ENCODE assay signal across 1 cellular context in the genomic region with DNA sequence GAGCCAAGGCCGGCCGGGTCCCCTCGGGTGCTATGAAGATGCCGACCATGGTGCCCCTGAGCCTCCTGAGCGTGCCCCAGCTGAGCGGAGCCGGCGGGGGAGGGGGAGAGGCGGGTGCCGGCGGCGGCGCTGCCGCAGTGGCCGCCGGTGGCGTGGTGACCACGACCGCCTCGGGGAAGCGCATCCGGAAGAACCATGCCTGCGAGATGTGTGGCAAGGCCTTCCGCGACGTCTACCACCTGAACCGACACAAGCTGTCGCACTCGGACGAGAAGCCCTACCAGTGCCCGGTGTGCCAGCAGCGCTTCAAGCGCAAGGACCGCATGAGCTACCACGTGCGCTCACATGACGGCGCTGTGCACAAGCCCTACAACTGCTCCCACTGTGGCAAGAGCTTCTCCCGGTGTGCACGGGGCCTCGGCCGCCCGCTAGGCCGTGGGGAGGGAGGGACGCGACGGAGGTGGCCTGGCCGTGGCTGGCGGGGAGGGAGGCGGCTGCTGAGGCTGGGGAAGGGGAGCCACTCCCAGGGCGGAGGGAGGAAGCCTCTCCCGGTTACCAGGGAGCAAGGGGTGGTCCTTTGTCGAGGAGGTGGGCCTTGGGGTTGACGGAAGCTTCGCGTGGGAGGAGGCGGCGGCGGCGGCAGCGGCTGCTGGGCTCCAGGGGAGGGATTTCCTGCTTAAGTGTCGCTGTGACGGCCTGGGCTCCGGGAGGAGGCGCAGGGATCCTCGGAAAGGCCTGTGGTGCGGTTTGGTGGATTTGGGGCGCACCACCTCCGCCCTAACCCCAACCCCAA.
A peak's percentile ranks its signal among the peaks of the same experiment; 100 is the strongest.
TF ChIP-seq lines count a peak whose summit lies in the region.

No MANE protein-coding gene starts in this region.

TF ChIP-seq in K562, 482 proteins besides CTCF, POLR2A, EP300 and RAD21 (continued from another document and continues in another):
- TF ChIP-seq, protein P1, sequence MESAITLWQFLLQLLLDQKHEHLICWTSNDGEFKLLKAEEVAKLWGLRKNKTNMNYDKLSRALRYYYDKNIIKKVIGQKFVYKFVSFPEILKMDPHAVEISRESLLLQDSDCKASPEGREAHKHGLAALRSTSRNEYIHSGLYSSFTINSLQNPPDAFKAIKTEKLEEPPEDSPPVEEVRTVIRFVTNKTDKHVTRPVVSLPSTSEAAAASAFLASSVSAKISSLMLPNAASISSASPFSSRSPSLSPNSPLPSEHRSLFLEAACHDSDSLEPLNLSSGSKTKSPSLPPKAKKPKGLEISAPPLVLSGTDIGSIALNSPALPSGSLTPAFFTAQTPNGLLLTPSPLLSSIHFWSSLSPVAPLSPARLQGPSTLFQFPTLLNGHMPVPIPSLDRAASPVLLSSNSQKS (CRISPR knock-in tag; IDR thresholded peaks at IDR 0.05) = no peak
- TF ChIP-seq FOXJ3 (CRISPR knock-in tag; IDR thresholded peaks at IDR 0.05) = no peak
- TF ChIP-seq ZNF586 (CRISPR knock-in tag; conservative IDR thresholded peaks at IDR 0.05) = no peak
- TF ChIP-seq MEIS2 (IDR thresholded peaks at IDR 0.05; ENCODE audit: partially characterized antibody) = peak; percentile 53
- TF ChIP-seq KDM5B (IDR thresholded peaks at IDR 0.05; ENCODE audit: insufficient replicate concordance, low read depth, low read length) = peak; percentile 65
- no peak for TF ChIP-seq ZFP36 (IDR thresholded peaks at IDR 0.05; ENCODE audit: low read depth, low read length, partially characterized antibody)
- TF ChIP-seq CBX3 (IDR thresholded peaks at IDR 0.05; ENCODE audit: borderline replicate concordance in 1 of 2, low read length in 2 of 2) = peak in 1 of 2 experiments; percentile 48; a peak in 1 of 3 replicates
- TF ChIP-seq, protein P2, sequence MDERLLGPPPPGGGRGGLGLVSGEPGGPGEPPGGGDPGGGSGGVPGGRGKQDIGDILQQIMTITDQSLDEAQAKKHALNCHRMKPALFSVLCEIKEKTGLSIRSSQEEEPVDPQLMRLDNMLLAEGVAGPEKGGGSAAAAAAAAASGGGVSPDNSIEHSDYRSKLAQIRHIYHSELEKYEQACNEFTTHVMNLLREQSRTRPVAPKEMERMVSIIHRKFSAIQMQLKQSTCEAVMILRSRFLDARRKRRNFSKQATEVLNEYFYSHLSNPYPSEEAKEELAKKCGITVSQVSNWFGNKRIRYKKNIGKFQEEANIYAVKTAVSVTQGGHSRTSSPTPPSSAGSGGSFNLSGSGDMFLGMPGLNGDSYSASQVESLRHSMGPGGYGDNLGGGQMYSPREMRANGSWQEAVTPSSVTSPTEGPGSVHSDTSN (CRISPR knock-in tag; IDR thresholded peaks at IDR 0.05; ENCODE audit: low read depth) = no peak
- TF ChIP-seq, protein P2 (tag; conservative IDR thresholded peaks at IDR 0.05; ENCODE audit: low read depth) = no peak
- TF ChIP-seq, protein P3, sequence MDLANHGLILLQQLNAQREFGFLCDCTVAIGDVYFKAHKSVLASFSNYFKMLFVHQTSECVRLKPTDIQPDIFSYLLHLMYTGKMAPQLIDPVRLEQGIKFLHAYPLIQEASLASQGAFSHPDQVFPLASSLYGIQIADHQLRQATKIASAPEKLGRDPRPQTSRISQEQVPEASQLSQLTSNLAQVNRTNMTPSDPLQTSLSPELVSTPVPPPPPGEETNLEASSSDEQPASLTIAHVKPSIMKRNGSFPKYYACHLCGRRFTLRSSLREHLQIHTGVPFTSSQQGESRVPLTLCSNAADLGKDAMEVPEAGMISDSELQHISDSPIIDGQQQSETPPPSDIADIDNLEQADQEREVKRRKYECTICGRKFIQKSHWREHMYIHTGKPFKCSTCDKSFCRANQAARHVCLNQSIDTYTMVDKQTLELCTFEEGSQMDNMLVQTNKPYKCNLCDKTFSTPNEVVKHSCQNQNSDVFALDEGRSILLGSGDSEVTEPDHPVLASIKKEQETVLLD (IDR thresholded peaks at IDR 0.05) = peak; percentile 67
- TF ChIP-seq, protein P4, sequence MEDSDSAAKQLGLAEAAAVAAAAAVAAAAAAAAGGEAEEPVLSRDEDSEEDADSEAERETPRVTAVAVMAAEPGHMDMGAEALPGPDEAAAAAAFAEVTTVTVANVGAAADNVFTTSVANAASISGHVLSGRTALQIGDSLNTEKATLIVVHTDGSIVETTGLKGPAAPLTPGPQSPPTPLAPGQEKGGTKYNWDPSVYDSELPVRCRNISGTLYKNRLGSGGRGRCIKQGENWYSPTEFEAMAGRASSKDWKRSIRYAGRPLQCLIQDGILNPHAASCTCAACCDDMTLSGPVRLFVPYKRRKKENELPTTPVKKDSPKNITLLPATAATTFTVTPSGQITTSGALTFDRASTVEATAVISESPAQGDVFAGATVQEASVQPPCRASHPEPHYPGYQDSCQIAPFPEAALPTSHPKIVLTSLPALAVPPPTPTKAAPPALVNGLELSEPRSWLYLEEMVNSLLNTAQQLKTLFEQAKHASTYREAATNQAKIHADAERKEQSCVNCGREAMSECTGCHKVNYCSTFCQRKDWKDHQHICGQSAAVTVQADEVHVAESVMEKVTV (CRISPR knock-in tag; IDR thresholded peaks at IDR 0.05) = no peak
- no peak for TF ChIP-seq SMAD1 (IDR thresholded peaks at IDR 0.05; ENCODE audit: low read depth, low read length, partially characterized antibody)
- TF ChIP-seq MYBL2 (IDR thresholded peaks at IDR 0.05; ENCODE audit: low read depth) = no peak
- no peak for TF ChIP-seq MYBL2 (CRISPR knock-in tag; IDR thresholded peaks at IDR 0.05; ENCODE audit: borderline replicate concordance)
- no peak for TF ChIP-seq ZNF197 (CRISPR knock-in tag; IDR thresholded peaks at IDR 0.05; ENCODE audit: low read depth)
- peak; percentile 96 for TF ChIP-seq ZNF444 (CRISPR knock-in tag; IDR thresholded peaks at IDR 0.05)
- TF ChIP-seq SOX6 (IDR thresholded peaks at IDR 0.05) = no peak
- TF ChIP-seq SMAD3 (CRISPR knock-in tag; conservative IDR thresholded peaks at IDR 0.05) = no peak
- TF ChIP-seq ZNF699 (CRISPR knock-in tag; IDR thresholded peaks at IDR 0.05; ENCODE audit: insufficient replicate concordance) = no peak
- TF ChIP-seq CREM (IDR thresholded peaks at IDR 0.05; ENCODE audit: low read depth) = peak; percentile 66
- peak; percentile 87; the same call in 1 of the 2 replicates for TF ChIP-seq NR3C1 (CRISPR knock-in tag; IDR thresholded peaks at IDR 0.05)
- TF ChIP-seq ERF (CRISPR knock-in tag; IDR thresholded peaks at IDR 0.05) = peak; percentile 55; the same call in 1 of the 2 replicates
- no peak for TF ChIP-seq PML (IDR thresholded peaks at IDR 0.05; ENCODE audit: low read length)
- no peak for TF ChIP-seq NCOA4 (IDR thresholded peaks at IDR 0.05; ENCODE audit: partially characterized antibody)
- TF ChIP-seq, protein P5, sequence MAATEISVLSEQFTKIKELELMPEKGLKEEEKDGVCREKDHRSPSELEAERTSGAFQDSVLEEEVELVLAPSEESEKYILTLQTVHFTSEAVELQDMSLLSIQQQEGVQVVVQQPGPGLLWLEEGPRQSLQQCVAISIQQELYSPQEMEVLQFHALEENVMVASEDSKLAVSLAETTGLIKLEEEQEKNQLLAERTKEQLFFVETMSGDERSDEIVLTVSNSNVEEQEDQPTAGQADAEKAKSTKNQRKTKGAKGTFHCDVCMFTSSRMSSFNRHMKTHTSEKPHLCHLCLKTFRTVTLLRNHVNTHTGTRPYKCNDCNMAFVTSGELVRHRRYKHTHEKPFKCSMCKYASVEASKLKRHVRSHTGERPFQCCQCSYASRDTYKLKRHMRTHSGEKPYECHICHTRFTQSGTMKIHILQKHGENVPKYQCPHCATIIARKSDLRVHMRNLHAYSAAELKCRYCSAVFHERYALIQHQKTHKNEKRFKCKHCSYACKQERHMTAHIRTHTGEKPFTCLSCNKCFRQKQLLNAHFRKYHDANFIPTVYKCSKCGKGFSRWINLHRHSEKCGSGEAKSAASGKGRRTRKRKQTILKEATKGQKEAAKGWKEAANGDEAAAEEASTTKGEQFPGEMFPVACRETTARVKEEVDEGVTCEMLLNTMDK (IDR thresholded peaks at IDR 0.05; ENCODE audit: borderline replicate concordance, insufficient read depth, low read depth, low read length, poor library complexity, severe bottlenecking) = peak; percentile 25
- TF ChIP-seq, protein P6, sequence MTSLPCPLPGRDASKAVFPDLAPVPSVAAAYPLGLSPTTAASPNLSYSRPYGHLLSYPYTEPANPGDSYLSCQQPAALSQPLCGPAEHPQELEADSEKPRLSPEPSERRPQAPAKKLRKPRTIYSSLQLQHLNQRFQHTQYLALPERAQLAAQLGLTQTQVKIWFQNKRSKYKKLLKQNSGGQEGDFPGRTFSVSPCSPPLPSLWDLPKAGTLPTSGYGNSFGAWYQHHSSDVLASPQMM (CRISPR knock-in tag; IDR thresholded peaks at IDR 0.05) = no peak
- no peak for TF ChIP-seq RFX5 (IDR thresholded peaks at IDR 0.05; ENCODE audit: low read depth, low read length)
- no peak for TF ChIP-seq ZNF436 (CRISPR knock-in tag; IDR thresholded peaks at IDR 0.05)
- no peak for TF ChIP-seq MIER1 (IDR thresholded peaks at IDR 0.05; ENCODE audit: low read depth)
- TF ChIP-seq ELF1 (tag; IDR thresholded peaks at IDR 0.05) = peak; percentile 53; the same call in 1 of the 2 replicates
- TF ChIP-seq, protein P7, sequence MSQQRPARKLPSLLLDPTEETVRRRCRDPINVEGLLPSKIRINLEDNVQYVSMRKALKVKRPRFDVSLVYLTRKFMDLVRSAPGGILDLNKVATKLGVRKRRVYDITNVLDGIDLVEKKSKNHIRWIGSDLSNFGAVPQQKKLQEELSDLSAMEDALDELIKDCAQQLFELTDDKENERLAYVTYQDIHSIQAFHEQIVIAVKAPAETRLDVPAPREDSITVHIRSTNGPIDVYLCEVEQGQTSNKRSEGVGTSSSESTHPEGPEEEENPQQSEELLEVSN (IDR thresholded peaks at IDR 0.05; ENCODE audit: borderline replicate concordance in 1 of 2, extremely low read depth in 1 of 2, insufficient read depth in 1 of 2, insufficient read length in 1 of 2, low read depth in 1 of 2, low read length in 1 of 2, poor library complexity in 1 of 2, severe bottlenecking in 1 of 2) = peak; percentile 84 to 95
- no peak for TF ChIP-seq HNRNPK (IDR thresholded peaks at IDR 0.05; ENCODE audit: low read depth, low read length, poor library complexity, severe bottlenecking)
- no peak for TF ChIP-seq ZBTB1 (CRISPR knock-in tag; IDR thresholded peaks at IDR 0.05; ENCODE audit: borderline replicate concordance, low read depth)
- TF ChIP-seq, protein P8, sequence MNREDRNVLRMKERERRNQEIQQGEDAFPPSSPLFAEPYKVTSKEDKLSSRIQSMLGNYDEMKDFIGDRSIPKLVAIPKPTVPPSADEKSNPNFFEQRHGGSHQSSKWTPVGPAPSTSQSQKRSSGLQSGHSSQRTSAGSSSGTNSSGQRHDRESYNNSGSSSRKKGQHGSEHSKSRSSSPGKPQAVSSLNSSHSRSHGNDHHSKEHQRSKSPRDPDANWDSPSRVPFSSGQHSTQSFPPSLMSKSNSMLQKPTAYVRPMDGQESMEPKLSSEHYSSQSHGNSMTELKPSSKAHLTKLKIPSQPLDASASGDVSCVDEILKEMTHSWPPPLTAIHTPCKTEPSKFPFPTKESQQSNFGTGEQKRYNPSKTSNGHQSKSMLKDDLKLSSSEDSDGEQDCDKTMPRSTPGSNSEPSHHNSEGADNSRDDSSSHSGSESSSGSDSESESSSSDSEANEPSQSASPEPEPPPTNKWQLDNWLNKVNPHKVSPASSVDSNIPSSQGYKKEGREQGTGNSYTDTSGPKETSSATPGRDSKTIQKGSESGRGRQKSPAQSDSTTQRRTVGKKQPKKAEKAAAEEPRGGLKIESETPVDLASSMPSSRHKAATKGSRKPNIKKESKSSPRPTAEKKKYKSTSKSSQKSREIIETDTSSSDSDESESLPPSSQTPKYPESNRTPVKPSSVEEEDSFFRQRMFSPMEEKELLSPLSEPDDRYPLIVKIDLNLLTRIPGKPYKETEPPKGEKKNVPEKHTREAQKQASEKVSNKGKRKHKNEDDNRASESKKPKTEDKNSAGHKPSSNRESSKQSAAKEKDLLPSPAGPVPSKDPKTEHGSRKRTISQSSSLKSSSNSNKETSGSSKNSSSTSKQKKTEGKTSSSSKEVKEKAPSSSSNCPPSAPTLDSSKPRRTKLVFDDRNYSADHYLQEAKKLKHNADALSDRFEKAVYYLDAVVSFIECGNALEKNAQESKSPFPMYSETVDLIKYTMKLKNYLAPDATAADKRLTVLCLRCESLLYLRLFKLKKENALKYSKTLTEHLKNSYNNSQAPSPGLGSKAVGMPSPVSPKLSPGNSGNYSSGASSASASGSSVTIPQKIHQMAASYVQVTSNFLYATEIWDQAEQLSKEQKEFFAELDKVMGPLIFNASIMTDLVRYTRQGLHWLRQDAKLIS (CRISPR knock-in tag; IDR thresholded peaks at IDR 0.05) = peak; percentile 91; the same call in 1 of the 2 replicates
- TF ChIP-seq HIVEP1 (CRISPR knock-in tag; IDR thresholded peaks at IDR 0.05) = 0 out of 2 replicates have a peak, but pooled peaks have one; percentile 67
- peak; percentile 21; the same call in 1 of the 2 replicates for TF ChIP-seq CHD2 (IDR thresholded peaks at IDR 0.05; ENCODE audit: low read depth, low read length)
- TF ChIP-seq POLR2H (tag; IDR thresholded peaks at IDR 0.05; ENCODE audit: low read depth) = peak; percentile 60; the same call in 1 of the 2 replicates
- TF ChIP-seq, protein P9, sequence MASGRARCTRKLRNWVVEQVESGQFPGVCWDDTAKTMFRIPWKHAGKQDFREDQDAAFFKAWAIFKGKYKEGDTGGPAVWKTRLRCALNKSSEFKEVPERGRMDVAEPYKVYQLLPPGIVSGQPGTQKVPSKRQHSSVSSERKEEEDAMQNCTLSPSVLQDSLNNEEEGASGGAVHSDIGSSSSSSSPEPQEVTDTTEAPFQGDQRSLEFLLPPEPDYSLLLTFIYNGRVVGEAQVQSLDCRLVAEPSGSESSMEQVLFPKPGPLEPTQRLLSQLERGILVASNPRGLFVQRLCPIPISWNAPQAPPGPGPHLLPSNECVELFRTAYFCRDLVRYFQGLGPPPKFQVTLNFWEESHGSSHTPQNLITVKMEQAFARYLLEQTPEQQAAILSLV (tag; IDR thresholded peaks at IDR 0.05) = no peak
- no peak for TF ChIP-seq ZNF696 (CRISPR knock-in tag; conservative IDR thresholded peaks at IDR 0.05)
- TF ChIP-seq RCOR1 (IDR thresholded peaks at IDR 0.05; ENCODE audit: borderline replicate concordance in 1 of 2, low read depth in 2 of 2, low read length in 2 of 2) = peak in 1 of 2 experiments; percentile 7; a peak in 1 of 4 replicates
- peak; percentile 74 for TF ChIP-seq FIP1L1 (IDR thresholded peaks at IDR 0.05; ENCODE audit: low read depth, low read length, poor library complexity, severe bottlenecking)
- no peak for TF ChIP-seq ZNF274 (IDR thresholded peaks at IDR 0.05; ENCODE audit: borderline replicate concordance, low read depth, low read length)
- no peak for TF ChIP-seq DNMT1 (IDR thresholded peaks at IDR 0.05)
